Comparison of ENCODE assay signal across 8 cellular contexts in genomic region chr19:632228-633067, GRCh38. TPM values are rescaled to one million over a fixed set of nuclear protein-coding genes. Genes with fewer than 3 reads are reported as not detected.
DNase-seq lines count a peak whose midpoint lies in the region; ATAC-seq and TF ChIP-seq lines count a peak whose summit lies in the region.

No MANE protein-coding gene starts in this region.

- H3K27me3 ChIP-seq in duodenal mucosa (ENCODE audit: control insufficient read depth in 1 of 2, insufficient read depth in 2 of 2, low read length in 2 of 2): no peaks in the 10 kb centered on the region
- H3K27me3 ChIP-seq in thyroid gland: no peaks in the 10 kb centered on the region

- H3K27ac ChIP-seq in duodenal mucosa (ENCODE audit: low read depth, low read length) (peak overlapping the region; percentile 56), thyroid gland (no peak overlapping the region)

- peaks cover 0 to 18% of the 10 kb centered on the region in 2 donors for H3K36me3 ChIP-seq in duodenal mucosa (ENCODE audit: control insufficient read depth in 1 of 2, insufficient read depth in 2 of 2, low read length in 2 of 2)
- no peaks in the 10 kb centered on the region for H3K36me3 ChIP-seq in mucosa of descending colon (ENCODE audit: low read depth)
- H3K36me3 ChIP-seq in thyroid gland: peaks cover 3 to 12% of the 10 kb centered on the region in 2 donors

- H3K9me3 ChIP-seq in duodenal mucosa (ENCODE audit: control insufficient read depth in 1 of 2, low read length in 2 of 2) (no peaks in the 10 kb centered on the region), mucosa of descending colon (no peaks in the 10 kb centered on the region), thyroid gland (no peaks in the 10 kb centered on the region)

- H3K4me1 ChIP-seq in duodenal mucosa (ENCODE audit: control insufficient read depth in 1 of 2, insufficient read depth in 2 of 2, low read length in 2 of 2): peaks cover 12 to 16% of the 10 kb centered on the region in 2 donors
- peaks cover 16% of the 10 kb centered on the region for H3K4me1 ChIP-seq in mucosa of descending colon (ENCODE audit: low read depth)
- H3K4me1 ChIP-seq in thyroid gland: peaks cover 16 to 21% of the 10 kb centered on the region in 2 donors

- peak overlapping the region; percentile 92 for H3K4me3 ChIP-seq in AG09309 (ENCODE audit: control insufficient read depth, low read depth, low read length)
- peak overlapping the region; percentile 77 to 92 for H3K4me3 ChIP-seq in duodenal mucosa (ENCODE audit: low read depth in 1 of 2, low read length in 2 of 2)
- peak overlapping the region; percentile 63 for H3K4me3 ChIP-seq in mucosa of descending colon
- peak overlapping the region; percentile 22 to 90 (median 78) for H3K4me3 ChIP-seq in thyroid gland (replicated peaks in 1 of 3)

- H3K9ac ChIP-seq in duodenal mucosa (ENCODE audit: low read depth in 1 of 2, low read length in 2 of 2): peak overlapping the region; percentile 49 to 71

- TF ChIP-seq CTCF in AG09309 (IDR thresholded peaks at IDR 0.05; ENCODE audit: control insufficient read depth, insufficient read depth, low read depth, low read length, missing control alignments) (no peak), mucosa of descending colon (IDR thresholded peaks at IDR 0.05) (no peak), thyroid gland (IDR thresholded peaks at IDR 0.05) (no peak)

- WGBS in thyroid gland, 2 donors: 17 to 27% methylated on average over 25 to 30 of the region's 47 CpGs

- DNase-seq in AG09309 (ENCODE audit: low read depth) (no peak), SW480 (ENCODE audit: low spot score) (peak; percentile 16), mucosa of descending colon (peak; percentile 77 to 79 (median 78)), thyroid gland (peak in 1 of 2 donors; percentile 20), posterior cingulate gyrus (no peak)

- no peak for TF ChIP-seq POLR2A in thyroid gland (IDR thresholded peaks at IDR 0.05)

- intact Hi-C loops in mucosa of descending colon (cut with DNase I, micrococcal nuclease): no loop called here
- intact Hi-C loops in thyroid gland (cut with DNase I): no loop called here
- intact Hi-C loops in posterior cingulate gyrus (cut with DNase I): no loop called here

- peak; percentile 19 for ATAC-seq in GM18909 (IDR thresholded peaks at IDR 0.05; ENCODE audit: poor library complexity, unreplicated experiment)
- peak; percentile 9 for ATAC-seq in HG03460 (IDR thresholded peaks at IDR 0.05; ENCODE audit: unreplicated experiment)
- ATAC-seq in mucosa of descending colon: peak; percentile 69

RNA-seq across cellular contexts. Expression of gene POLRMT, which starts 0.9 kb away (rescaled TPM):
- total RNA-seq in mucosa of descending colon: 10 to 100 TPM; 48.3 to 61.1 (median 51.1) TPM
- 10 to 100 TPM; 23.2 to 39.7 (median 33.1) TPM for total RNA-seq in thyroid gland

RNA-seq across cellular contexts. Expression of gene FGF22, which starts 7.2 kb away (rescaled TPM):
- total RNA-seq in mucosa of descending colon: under 1 TPM in 2 of 3 donors, not detected in 1; 0.23 to 0.82 TPM
- total RNA-seq in thyroid gland: not detected

RNA-seq across cellular contexts. Expression of gene RNF126, which starts 30.6 kb away (rescaled TPM):
- 10 to 100 TPM; 47.5 to 69.1 (median 62.0) TPM for total RNA-seq in mucosa of descending colon
- 10 to 100 TPM; 41.4 to 55.5 (median 53.5) TPM for total RNA-seq in thyroid gland

RNA-seq across cellular contexts. Expression of gene HCN2, which starts 42.8 kb away (rescaled TPM):
- total RNA-seq in mucosa of descending colon (under 1 TPM; 0.12 to 0.89 (median 0.17) TPM), thyroid gland (not detected)

RNA-seq across cellular contexts. Expression of gene FSTL3, which starts 43.7 kb away (rescaled TPM):
- 10 to 100 TPM in 2 of 3 donors, 1 to 10 TPM in 1; 2.6 to 25.0 (median 12.8) TPM for total RNA-seq in mucosa of descending colon
- total RNA-seq in thyroid gland: 10 to 100 TPM; 16.2 to 73.4 (median 62.9) TPM

Comparison
In these comparisons a context has a peak if more than half of its experiments do, and no peak if none do; other contexts are left out.
1. DNase-seq: peak in SW480 (single experiment) and mucosa of descending colon (3 of 3); none in AG09309 (single experiment) and posterior cingulate gyrus (0 of 10).
2. ATAC-seq: peak in every context shown above with its lines; median percentile 69 in mucosa of descending colon; 19 in GM18909; 9 in HG03460.
3. Peak in every context shown above with its lines, with median percentiles within 50 percentile points of each other: H3K4me3 ChIP-seq.